13 cellular contexts compared by ENCODE assay signal in the genomic region with DNA sequence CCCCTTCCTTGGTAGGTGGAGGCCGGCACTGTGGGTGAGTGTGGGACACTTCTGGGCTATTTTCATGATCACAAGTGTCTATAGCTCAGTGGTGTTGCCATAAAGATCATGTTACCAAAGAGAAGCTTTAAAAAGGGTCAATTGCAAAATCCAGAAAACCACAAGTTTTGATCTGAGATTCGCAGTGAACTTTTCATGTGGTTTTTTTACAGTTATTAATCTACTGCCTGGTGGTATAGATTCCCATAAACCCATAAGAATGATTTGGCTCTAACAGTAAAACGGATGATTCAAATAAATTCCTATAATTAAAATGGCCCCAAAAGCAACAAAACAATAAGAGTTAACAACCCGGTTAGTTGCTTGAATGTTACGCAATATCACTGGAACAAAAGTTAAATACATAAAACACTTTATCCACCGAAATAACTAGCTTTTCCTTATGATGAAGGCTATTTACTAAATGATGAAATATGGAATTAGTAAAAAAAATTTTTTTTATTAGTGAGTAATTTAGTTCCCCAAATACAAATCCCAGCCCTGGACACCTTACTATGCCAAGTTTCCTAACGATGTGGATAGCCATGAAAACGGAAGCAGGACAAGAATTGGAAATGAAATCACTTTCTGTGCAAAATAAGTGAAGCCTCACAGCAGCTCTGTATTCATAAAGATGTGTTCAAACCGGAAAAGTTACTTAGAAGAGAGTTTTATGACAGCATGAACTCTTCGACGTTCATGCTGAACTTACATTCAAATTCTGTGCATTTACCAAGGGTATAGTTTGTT.
DNase-seq lines count a peak whose midpoint lies in the region; ATAC-seq and TF ChIP-seq lines count a peak whose summit lies in the region.
"Had no signal": no experiment of that assay in that cellular context is flagged by ENCODE, and none has a peak within 500 bp of the region (broad histone marks: within the 10 kb centered on the region; RNA-seq: fewer than 3 reads in every experiment).

No MANE protein-coding gene starts in this region.

- TF ChIP-seq CTCF in fibroblast of lung (conservative IDR thresholded peaks at IDR 0.05 in 1 of 2, IDR thresholded peaks at IDR 0.05 in 1 of 2; ENCODE audit: low read depth in 1 of 2, low read length in 2 of 2) (no peak), colonic mucosa (IDR thresholded peaks at IDR 0.05) (no peak)

- H3K4me3 ChIP-seq in GM23248: peak overlapping the region; percentile 9; the same call in 1 of the 2 replicates
- no peak overlapping the region for H3K4me3 ChIP-seq in fibroblast of lung (replicated peaks in 1 of 4; ENCODE audit: control extremely low read depth in 1 of 4, insufficient read depth in 1 of 4, low read depth in 3 of 4, low read length in 4 of 4)
- no peak overlapping the region for H3K4me3 ChIP-seq in colonic mucosa

- in situ Hi-C loops in GM23248 (cut with MboI): loop anchor here (10.0 kb wide), 1 partner anchor 91 kb away; no protein-coding TSS in a partner anchor

- H3K9me2 ChIP-seq in GM23248 (ENCODE audit: insufficient read depth): 0 out of 2 replicates have a peak, but pooled peaks cover 4% of the 10 kb centered on the region

- H3F3A ChIP-seq in GM23248 (ENCODE audit: insufficient read depth): peaks cover 36% of the 10 kb centered on the region

- H3K9me3 ChIP-seq in GM23248 (ENCODE audit: low read depth) (no peaks in the 10 kb centered on the region), fibroblast of lung (ENCODE audit: control insufficient read depth, insufficient read depth, low read depth, low read length) (no peaks in the 10 kb centered on the region), colonic mucosa (no peaks in the 10 kb centered on the region)

- peak overlapping the region; percentile 73 for H3K9ac ChIP-seq in GM23248
- no peak overlapping the region for H3K9ac ChIP-seq in fibroblast of lung (ENCODE audit: insufficient read depth, low read length)
- no peak overlapping the region for H3K9ac ChIP-seq in colonic mucosa (ENCODE audit: low read depth in 2 of 2, low read length in 2 of 2)

- intact Hi-C loops in sciatic nerve (cut with DNase I) (no loop called here), colonic mucosa (cut with DNase I) (no loop called here)

- H2AFZ ChIP-seq in GM23248 (peak overlapping the region; percentile 34), fibroblast of lung (ENCODE audit: low read length) (no peak overlapping the region)

- DNase-seq in GM23248 (peak; percentile 67), NOMO-1 treated with DMSO at 0.1 percent for 48 hours (lab: John Stamatoyannopoulos, UW; ENCODE audit: unreplicated experiment) (peak; percentile 82), fibroblast of lung (ENCODE audit: low read depth in 2 of 2) (peak; percentile 79 to 89), sciatic nerve (ENCODE audit: low spot score) (no peak), iPS-NIHi7 (ENCODE audit: extremely low spot score) (no peak), globus pallidus (ENCODE audit: low spot score) (no peak), colonic mucosa (no peak), DMS53 treated with DMSO at 0.1 percent for 48 hours (lab: John Stamatoyannopoulos, UW; ENCODE audit: unreplicated experiment) (no peak)
- DNase-seq: activated CD4-positive, alpha-beta T cell treated with anti-CD3 and anti-CD28 coated beads for 1 hour; activated gamma-delta T cell treated with Interleukin-2 at 50 U/mL for 16 hours; DND-41; effector memory CD8-positive, alpha-beta T cell; NCI-H2029 treated with DMSO at 0.1 percent for 48 hours had no signal

- H3K36me3 ChIP-seq in GM23248 (ENCODE audit: low read depth): no peaks in the 10 kb centered on the region
- no peaks in the 10 kb centered on the region for H3K36me3 ChIP-seq in fibroblast of lung (ENCODE audit: control insufficient read depth, insufficient read depth, low read length)
- H3K36me3 ChIP-seq in colonic mucosa: no peaks in the 10 kb centered on the region

- H3K4me1 ChIP-seq in GM23248 (ENCODE audit: insufficient read depth) (peaks cover 47% of the 10 kb centered on the region), fibroblast of lung (ENCODE audit: control insufficient read depth, extremely low read depth, insufficient read depth, low read length) (peaks cover 2% of the 10 kb centered on the region), colonic mucosa (no peaks in the 10 kb centered on the region)

- H3K4me2 ChIP-seq in GM23248 (ENCODE audit: unreplicated experiment): peak overlapping the region; percentile 63
- H3K4me2 ChIP-seq in fibroblast of lung (ENCODE audit: extremely low read depth, insufficient read depth, low read length): no peak overlapping the region

- H4K20me1 ChIP-seq in GM23248 (ENCODE audit: insufficient read depth) (no peaks in the 10 kb centered on the region), fibroblast of lung (ENCODE audit: control insufficient read depth, extremely low read depth, insufficient read depth, low read length) (no peaks in the 10 kb centered on the region)

- no peaks in the 10 kb centered on the region for H3K79me2 ChIP-seq in GM23248 (ENCODE audit: insufficient read depth)
- H3K79me2 ChIP-seq in fibroblast of lung (ENCODE audit: control insufficient read depth, insufficient read depth, low read length): no peaks in the 10 kb centered on the region

- H3K27me3 ChIP-seq in GM23248 (replicated peaks; ENCODE audit: insufficient read depth) (no peaks in the 10 kb centered on the region), fibroblast of lung (ENCODE audit: control insufficient read depth, insufficient read depth, low read length) (no peaks in the 10 kb centered on the region), colonic mucosa (no peaks in the 10 kb centered on the region)

- ATAC-seq in sciatic nerve: peak; percentile 59
- ATAC-seq: effector memory CD8-positive, alpha-beta T cell had no signal

- H3K27ac ChIP-seq in GM23248 (peak overlapping the region; percentile 93), fibroblast of lung (ENCODE audit: insufficient read depth, low read length) (peak overlapping the region; percentile 75), colonic mucosa (no peak overlapping the region)

- WGBS in GM23248 (ENCODE audit: low coverage in 1 of 2, low lambda C conversion rate in 2 of 2, missing lambda C conversion rate in 2 of 2), 2 experiments: 34 to 39% methylated on average over 11 of the region's 11 CpGs

Comparison
In these comparisons a context has a peak if more than half of its experiments do, and no peak if none do; other contexts are left out.
1. DNase-seq: peak in GM23248 (single experiment), NOMO-1 treated with DMSO at 0.1 percent for 48 hours (single experiment) and fibroblast of lung (2 of 2); none in sciatic nerve (single experiment), iPS-NIHi7 (single experiment), globus pallidus (single experiment), colonic mucosa (single experiment) and DMS53 treated with DMSO at 0.1 percent for 48 hours (single experiment).